In genomic region chr10:13299437-13300287, GRCh38 we compare ENCODE assay signal across 8 cellular contexts. TPM values are rescaled to one million over a fixed set of nuclear protein-coding genes. Genes with fewer than 3 reads are reported as not detected.
A peak's percentile ranks its signal among the peaks of the same experiment; 100 is the strongest.
DNase-seq lines count a peak whose midpoint lies in the region; ATAC-seq, FAIRE-seq and TF ChIP-seq lines count a peak whose summit lies in the region.

PHYH (minus strand) TSS chr10:13300064; CDS start chr10:13300042, 22 bp downstream.

- FAIRE-seq in RCC 7860 (lab: Jason Lieb, UNC): no peak

- peak within 1 kb of the TSS; percentile 85 for H3K9ac ChIP-seq in fibroblast of lung (ENCODE audit: insufficient read depth, low read length)

- no peaks in the 10 kb centered on the region for H3K9me3 ChIP-seq in fibroblast of lung (ENCODE audit: control insufficient read depth, insufficient read depth, low read depth, low read length)

- no peak for TF ChIP-seq CTCF in fibroblast of lung (conservative IDR thresholded peaks at IDR 0.05 in 1 of 2, IDR thresholded peaks at IDR 0.05 in 1 of 2; ENCODE audit: low read depth in 1 of 2, low read length in 2 of 2)

- H3K27ac Mint-ChIP-seq in activated T-helper 17 cell treated with anti-CD3 and anti-CD28 coated beads, Interleukin-2, amount 50 U/mL, for 72 hours: peak within 1 kb of the TSS; percentile 83
- peak within 1 kb of the TSS; percentile 86 to 100 (median 97) for H3K27ac Mint-ChIP-seq in naive thymus-derived CD8-positive, alpha-beta T cell
- H3K27ac Mint-ChIP-seq in stimulated activated memory B cell treated with anti-CD40 and anti-IgM and Interleukin-4, amounts not matched to agents 10 μg/mL and 1 μg/mL and 100 μg/mL, for 72 hours: peak within 1 kb of the TSS; percentile 79

- no peaks in the 10 kb centered on the region for H4K20me1 ChIP-seq in fibroblast of lung (ENCODE audit: control insufficient read depth, extremely low read depth, insufficient read depth, low read length)

- POLR2A ChIA-PET in naive thymus-derived CD8-positive, alpha-beta T cell (lab: Charles Lee): interaction anchor here (0.6 to 6.8 kb wide), 8 partner anchors 19 to 287 kb away, joined by 3 to 132 read pairs (median 5); partner anchors contain the start of genes MCM10, PRPF18 and SEPHS1

- ATAC-seq in GM19468 (IDR thresholded peaks at IDR 0.05; ENCODE audit: extremely low read depth, unreplicated experiment): peak; percentile 65
- ATAC-seq in activated T-helper 17 cell treated with anti-CD3 and anti-CD28 coated beads, Interleukin-2, amount 50 U/mL, for 72 hours (replicated peaks): peak; percentile 81
- peak; percentile 64 to 71 for ATAC-seq in naive thymus-derived CD8-positive, alpha-beta T cell
- ATAC-seq in stimulated activated memory B cell treated with anti-CD40 and anti-IgM and Interleukin-4, amounts not matched to agents 10 μg/mL and 1 μg/mL and 100 μg/mL, for 72 hours: peak; percentile 89

- DNase-seq in DMS 273 (lab: John Stamatoyannopoulos, UW; ENCODE audit: unreplicated experiment) (peak; percentile 88), HT1080 (ENCODE audit: low read depth) (peak; percentile 77), RCC 7860 (ENCODE audit: low spot score) (peak; percentile 64), fibroblast of lung (ENCODE audit: low read depth in 2 of 2) (peak; percentile 80 to 86)
- peak; percentile 70 to 87 (median 77) for DNase-seq in naive thymus-derived CD8-positive, alpha-beta T cell

- peak within 1 kb of the TSS; percentile 77 for H3K27ac ChIP-seq in fibroblast of lung (ENCODE audit: insufficient read depth, low read length)

- H3K36me3 ChIP-seq in fibroblast of lung (ENCODE audit: control insufficient read depth, insufficient read depth, low read length): no peaks in the 10 kb centered on the region

- H3K36me3 Mint-ChIP-seq in activated T-helper 17 cell treated with anti-CD3 and anti-CD28 coated beads, Interleukin-2, amount 50 U/mL, for 72 hours (ENCODE audit: low read depth): peaks cover 10% of the 10 kb centered on the region
- peaks cover 0 to 7% (median 0%) of the 10 kb centered on the region in 3 donors for H3K36me3 Mint-ChIP-seq in naive thymus-derived CD8-positive, alpha-beta T cell
- H3K36me3 Mint-ChIP-seq in stimulated activated memory B cell treated with anti-CD40 and anti-IgM and Interleukin-4, amounts not matched to agents 10 μg/mL and 1 μg/mL and 100 μg/mL, for 72 hours: no peaks in the 10 kb centered on the region

- H3K79me2 ChIP-seq in fibroblast of lung (ENCODE audit: control insufficient read depth, insufficient read depth, low read length): no peaks in the 10 kb centered on the region

- peak within 1 kb of the TSS; percentile 84 for H3K4me3 Mint-ChIP-seq in activated T-helper 17 cell treated with anti-CD3 and anti-CD28 coated beads, Interleukin-2, amount 50 U/mL, for 72 hours
- peak within 1 kb of the TSS; percentile 80 to 92 (median 88) for H3K4me3 Mint-ChIP-seq in naive thymus-derived CD8-positive, alpha-beta T cell
- peak within 1 kb of the TSS; percentile 80 for H3K4me3 Mint-ChIP-seq in stimulated activated memory B cell treated with anti-CD40 and anti-IgM and Interleukin-4, amounts not matched to agents 10 μg/mL and 1 μg/mL and 100 μg/mL, for 72 hours

- H3K4me1 Mint-ChIP-seq in activated T-helper 17 cell treated with anti-CD3 and anti-CD28 coated beads, Interleukin-2, amount 50 U/mL, for 72 hours: peaks cover 5% of the 10 kb centered on the region
- H3K4me1 Mint-ChIP-seq in naive thymus-derived CD8-positive, alpha-beta T cell: peaks cover 13 to 32% (median 27%) of the 10 kb centered on the region in 4 donors
- H3K4me1 Mint-ChIP-seq in stimulated activated memory B cell treated with anti-CD40 and anti-IgM and Interleukin-4, amounts not matched to agents 10 μg/mL and 1 μg/mL and 100 μg/mL, for 72 hours: peaks cover 30% of the 10 kb centered on the region

- no peaks in the 10 kb centered on the region for H3K27me3 Mint-ChIP-seq in activated T-helper 17 cell treated with anti-CD3 and anti-CD28 coated beads, Interleukin-2, amount 50 U/mL, for 72 hours
- no peaks in the 10 kb centered on the region for H3K27me3 Mint-ChIP-seq in naive thymus-derived CD8-positive, alpha-beta T cell
- H3K27me3 Mint-ChIP-seq in stimulated activated memory B cell treated with anti-CD40 and anti-IgM and Interleukin-4, amounts not matched to agents 10 μg/mL and 1 μg/mL and 100 μg/mL, for 72 hours: no peaks in the 10 kb centered on the region

- no peaks in the 10 kb centered on the region for H3K4me1 ChIP-seq in fibroblast of lung (ENCODE audit: control insufficient read depth, extremely low read depth, insufficient read depth, low read length)

- peak within 1 kb of the TSS; percentile 49 to 78 (median 60) for H3K4me3 ChIP-seq in fibroblast of lung (replicated peaks in 1 of 4; ENCODE audit: control extremely low read depth in 1 of 4, insufficient read depth in 1 of 4, low read depth in 3 of 4, low read length in 4 of 4)

- H2AFZ ChIP-seq in fibroblast of lung (ENCODE audit: low read length): peak within 1 kb of the TSS; percentile 77

- peak within 1 kb of the TSS; percentile 90 for H3K4me2 ChIP-seq in fibroblast of lung (ENCODE audit: extremely low read depth, insufficient read depth, low read length)

- no peaks in the 10 kb centered on the region for H3K9me3 Mint-ChIP-seq in activated T-helper 17 cell treated with anti-CD3 and anti-CD28 coated beads, Interleukin-2, amount 50 U/mL, for 72 hours
- no peaks in the 10 kb centered on the region for H3K9me3 Mint-ChIP-seq in naive thymus-derived CD8-positive, alpha-beta T cell
- H3K9me3 Mint-ChIP-seq in stimulated activated memory B cell treated with anti-CD40 and anti-IgM and Interleukin-4, amounts not matched to agents 10 μg/mL and 1 μg/mL and 100 μg/mL, for 72 hours: no peaks in the 10 kb centered on the region

- H3K27me3 ChIP-seq in fibroblast of lung (ENCODE audit: control insufficient read depth, insufficient read depth, low read length): no peaks in the 10 kb centered on the region

RNA-seq across cellular contexts. Expression of gene PHYH, which starts in this region (rescaled TPM):
- total RNA-seq in HT1080 (2014; rRNA removed; shearing (Covaris generic)): 6.3 and 10.9 TPM in 2 replicates
- 12.6 and 13.5 TPM in 2 replicates for polyA plus RNA-seq in HT1080 (2015; cell fraction: cytosol; rRNA removed)
- polyA plus RNA-seq in HT1080 (2015; cell fraction: nucleus; rRNA removed): 7.2 and 8.8 TPM in 2 replicates
- 1 to 10 TPM; 8.2 to 9.2 TPM for total RNA-seq in activated T-helper 17 cell treated with anti-CD3 and anti-CD28 coated beads, Interleukin-2, amount 50 U/mL, for 72 hours
- total RNA-seq in fibroblast of lung: 23.1 and 31.5 TPM in 2 replicates
- 21.8 and 28.6 TPM in 2 replicates for polyA plus RNA-seq in fibroblast of lung
- polyA plus RNA-seq in fibroblast of lung (2012): 22.6 and 30.5 TPM in 2 replicates
- polyA minus RNA-seq in fibroblast of lung (ENCODE audit: low replicate concordance): 4.5 and 16.8 TPM in 2 replicates
- total RNA-seq in naive thymus-derived CD8-positive, alpha-beta T cell: 10 to 100 TPM; 17.3 to 18.6 TPM
- polyA plus RNA-seq in naive thymus-derived CD8-positive, alpha-beta T cell: 10 to 100 TPM; 17.6 to 20.5 (median 20.1) TPM

Comparison
In these comparisons a context has a peak if more than half of its experiments do, and no peak if none do; other contexts are left out.
1. Peak in every context shown above with its lines: DNase-seq, ATAC-seq, H3K4me3 ChIP-seq and H3K27ac ChIP-seq.